Comparison of ENCODE assay signal across 8 cellular contexts in the genomic region with DNA sequence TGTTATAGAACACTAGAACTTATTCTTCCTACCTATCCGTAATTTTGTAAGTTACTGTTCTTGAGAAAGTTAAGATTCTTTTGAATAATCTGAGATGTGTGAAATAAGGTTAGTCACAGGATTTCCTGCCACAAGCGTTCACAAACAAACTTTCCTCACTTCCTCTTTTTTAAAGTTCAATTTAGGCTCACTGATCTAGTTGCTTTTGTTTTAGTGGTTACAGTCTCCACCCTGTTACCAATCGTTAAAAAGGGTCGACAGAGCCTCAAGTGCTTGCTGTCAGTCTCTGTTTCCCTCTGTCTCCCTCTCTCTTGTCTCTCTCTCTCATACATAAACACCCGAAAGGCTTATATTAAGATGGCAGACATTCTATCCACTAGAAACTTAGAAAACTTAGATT. TPM values are rescaled to one million over a fixed set of nuclear protein-coding genes. Genes with fewer than 3 reads are reported as not detected.
DNase-seq lines count a peak whose midpoint lies in the region; ATAC-seq lines count a peak whose summit lies in the region.

No MANE protein-coding gene starts in this region.

- ATAC-seq in GM19463 (IDR thresholded peaks at IDR 0.05; ENCODE audit: unreplicated experiment) (peak; percentile 98), HG03460 (IDR thresholded peaks at IDR 0.05; ENCODE audit: unreplicated experiment) (peak; percentile 98)
- peak; percentile 79 to 83 for ATAC-seq in activated naive CD4-positive, alpha-beta T cell treated with anti-CD3 and anti-CD28 coated beads, Interleukin-2, amount 50 U/mL, for 72 hours

- no peaks in the 10 kb centered on the region for H3K9me3 ChIP-seq in CD8-positive, alpha-beta memory T cell (ENCODE audit: low read length)

- H3K4me3 Mint-ChIP-seq in CD8-positive, alpha-beta memory T cell: peak overlapping the region; percentile 14 to 85 (median 65)

- peaks cover 56% of the 10 kb centered on the region for H3K4me1 ChIP-seq in CD8-positive, alpha-beta memory T cell (ENCODE audit: insufficient read depth, low read length)

- POLR2A ChIA-PET in CD8-positive, alpha-beta memory T cell (lab: Charles Lee): interaction anchor here (0.6 to 1.0 kb wide), 2 partner anchors 36 to 1573 kb away, joined by 3 read pairs; a partner anchor contains a TSS

- DNase-seq in CD8-positive, alpha-beta memory T cell: peak in 3 of 5 donors; percentile 50 to 72 (median 69)
- no peak for DNase-seq in activated naive CD4-positive, alpha-beta T cell treated with anti-CD3 and anti-CD28 coated beads, Interleukin-2, amount 50 U/mL, for 72 hours (ENCODE audit: low spot score in 2 of 2)
- DNase-seq in DMS53 (lab: John Stamatoyannopoulos, UW) (no peak), 8988T (no peak), NCI-H774 (lab: John Stamatoyannopoulos, UW) (no peak), AG20443 (ENCODE audit: low spot score) (no peak)

- no peaks in the 10 kb centered on the region for H3K27me3 ChIP-seq in CD8-positive, alpha-beta memory T cell (ENCODE audit: insufficient read depth, low read length, poor library complexity, severe bottlenecking)

- H3K36me3 ChIP-seq in CD8-positive, alpha-beta memory T cell (ENCODE audit: insufficient read depth, low read length): no peaks in the 10 kb centered on the region

- peak overlapping the region; percentile 76 for H3K27ac ChIP-seq in CD8-positive, alpha-beta memory T cell (ENCODE audit: low read depth, low read length)

- peaks cover 47 to 62% (median 60%) of the 10 kb centered on the region in 3 donors for H3K4me1 Mint-ChIP-seq in CD8-positive, alpha-beta memory T cell

- CTCF ChIA-PET in CD8-positive, alpha-beta memory T cell (lab: Charles Lee): interaction anchor here (1.4 to 1.6 kb wide), 2 partner anchors 145 to 232 kb away, joined by 3 to 4 read pairs; a partner anchor contains a TSS

- peak overlapping the region; percentile 79 to 97 (median 88) for H3K27ac Mint-ChIP-seq in CD8-positive, alpha-beta memory T cell
- peak overlapping the region; percentile 86 to 93 for H3K27ac Mint-ChIP-seq in activated naive CD4-positive, alpha-beta T cell treated with anti-CD3 and anti-CD28 coated beads, Interleukin-2, amount 50 U/mL, for 72 hours

- H3K4me3 ChIP-seq in CD8-positive, alpha-beta memory T cell (ENCODE audit: low read length): peak overlapping the region; percentile 41

- peaks cover 0 to 5% (median 0%) of the 10 kb centered on the region in 3 donors for H3K36me3 Mint-ChIP-seq in CD8-positive, alpha-beta memory T cell
- peaks cover 13% of the 10 kb centered on the region in 2 donors for H3K36me3 Mint-ChIP-seq in activated naive CD4-positive, alpha-beta T cell treated with anti-CD3 and anti-CD28 coated beads, Interleukin-2, amount 50 U/mL, for 72 hours

- peaks cover 0 to 10% of the 10 kb centered on the region in 2 donors for H3K27me3 Mint-ChIP-seq in CD8-positive, alpha-beta memory T cell

- no peaks in the 10 kb centered on the region for H3K9me3 Mint-ChIP-seq in CD8-positive, alpha-beta memory T cell
- H3K9me3 Mint-ChIP-seq in activated naive CD4-positive, alpha-beta T cell treated with anti-CD3 and anti-CD28 coated beads, Interleukin-2, amount 50 U/mL, for 72 hours: peaks cover 0 to 11% of the 10 kb centered on the region in 2 donors

RNA-seq across cellular contexts. Expression of a gene that starts 35.9 kb away (rescaled TPM):
- total RNA-seq in CD8-positive, alpha-beta memory T cell: 10 to 100 TPM; 52.0 to 52.4 TPM
- polyA plus RNA-seq in CD8-positive, alpha-beta memory T cell: 52.5 TPM
- total RNA-seq in activated naive CD4-positive, alpha-beta T cell treated with anti-CD3 and anti-CD28 coated beads, Interleukin-2, amount 50 U/mL, for 72 hours: 10 to 100 TPM; 60.0 to 80.5 TPM

Comparison
In these comparisons a context has a peak if more than half of its experiments do, and no peak if none do; other contexts are left out.
1. DNase-seq: peak in CD8-positive, alpha-beta memory T cell (3 of 5); none in activated naive CD4-positive, alpha-beta T cell treated with anti-CD3 and anti-CD28 coated beads, Interleukin-2, amount 50 U/mL, for 72 hours (0 of 2), DMS53 (single experiment), 8988T (single experiment), NCI-H774 (single experiment) and AG20443 (single experiment).
2. Peak in every context shown above with its lines, with median percentiles within 50 percentile points of each other: ATAC-seq.